In the genomic region with DNA sequence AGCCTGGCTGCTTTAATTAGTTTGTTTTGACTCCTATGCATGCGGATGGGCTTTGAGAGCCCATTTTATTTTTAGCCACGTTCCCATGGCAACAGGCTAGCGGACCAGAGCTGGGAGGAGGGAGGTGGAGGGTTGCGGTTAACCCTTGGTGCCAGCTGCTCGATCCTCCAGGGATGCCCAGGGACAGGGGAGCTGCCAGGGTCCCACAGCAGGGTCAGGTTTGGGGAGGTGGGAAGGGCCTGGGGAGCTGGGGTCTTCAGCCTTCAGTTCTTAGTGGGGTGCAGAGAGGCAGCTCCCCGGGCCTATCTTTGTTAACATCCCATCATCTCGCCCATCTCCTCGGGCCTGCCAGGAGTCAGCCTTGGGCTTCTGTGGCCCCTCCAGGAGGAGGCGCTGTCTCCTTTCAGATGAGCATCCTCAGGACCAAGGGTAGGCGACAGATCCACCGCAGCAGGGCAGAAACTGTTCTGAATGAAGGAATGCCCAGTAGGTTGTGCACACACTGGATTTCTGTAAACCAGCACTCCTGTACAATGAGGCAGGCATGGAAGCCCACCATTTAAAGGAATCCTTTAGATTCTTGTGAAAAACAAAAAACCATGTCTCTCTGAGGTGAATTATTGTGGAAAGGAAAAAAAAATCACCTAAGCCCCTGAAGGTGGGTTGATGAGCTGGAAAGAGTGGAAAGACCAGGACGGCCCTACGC, we compare ENCODE assay signal across 1 cellular context.
A peak's percentile ranks its signal among the peaks of the same experiment; 100 is the strongest.
TF ChIP-seq lines count a peak whose summit lies in the region.

No MANE protein-coding gene starts in this region.

TF ChIP-seq in HepG2, 621 proteins besides CTCF, POLR2A, EP300 and RAD21 (continued from another document):
- TF ChIP-seq, protein P1, sequence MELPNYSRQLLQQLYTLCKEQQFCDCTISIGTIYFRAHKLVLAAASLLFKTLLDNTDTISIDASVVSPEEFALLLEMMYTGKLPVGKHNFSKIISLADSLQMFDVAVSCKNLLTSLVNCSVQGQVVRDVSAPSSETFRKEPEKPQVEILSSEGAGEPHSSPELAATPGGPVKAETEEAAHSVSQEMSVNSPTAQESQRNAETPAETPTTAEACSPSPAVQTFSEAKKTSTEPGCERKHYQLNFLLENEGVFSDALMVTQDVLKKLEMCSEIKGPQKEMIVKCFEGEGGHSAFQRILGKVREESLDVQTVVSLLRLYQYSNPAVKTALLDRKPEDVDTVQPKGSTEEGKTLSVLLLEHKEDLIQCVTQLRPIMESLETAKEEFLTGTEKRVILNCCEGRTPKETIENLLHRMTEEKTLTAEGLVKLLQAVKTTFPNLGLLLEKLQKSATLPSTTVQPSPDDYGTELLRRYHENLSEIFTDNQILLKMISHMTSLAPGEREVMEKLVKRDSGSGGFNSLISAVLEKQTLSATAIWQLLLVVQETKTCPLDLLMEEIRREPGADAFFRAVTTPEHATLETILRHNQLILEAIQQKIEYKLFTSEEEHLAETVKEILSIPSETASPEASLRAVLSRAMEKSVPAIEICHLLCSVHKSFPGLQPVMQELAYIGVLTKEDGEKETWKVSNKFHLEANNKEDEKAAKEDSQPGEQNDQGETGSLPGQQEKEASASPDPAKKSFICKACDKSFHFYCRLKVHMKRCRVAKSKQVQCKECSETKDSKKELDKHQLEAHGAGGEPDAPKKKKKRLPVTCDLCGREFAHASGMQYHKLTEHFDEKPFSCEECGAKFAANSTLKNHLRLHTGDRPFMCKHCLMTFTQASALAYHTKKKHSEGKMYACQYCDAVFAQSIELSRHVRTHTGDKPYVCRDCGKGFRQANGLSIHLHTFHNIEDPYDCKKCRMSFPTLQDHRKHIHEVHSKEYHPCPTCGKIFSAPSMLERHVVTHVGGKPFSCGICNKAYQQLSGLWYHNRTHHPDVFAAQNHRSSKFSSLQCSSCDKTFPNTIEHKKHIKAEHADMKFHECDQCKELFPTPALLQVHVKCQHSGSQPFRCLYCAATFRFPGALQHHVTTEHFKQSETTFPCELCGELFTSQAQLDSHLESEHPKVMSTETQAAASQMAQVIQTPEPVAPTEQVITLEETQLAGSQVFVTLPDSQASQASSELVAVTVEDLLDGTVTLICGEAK (IDR thresholded peaks at IDR 0.05): no peak
- TF ChIP-seq, protein P1 (CRISPR knock-in tag; IDR thresholded peaks at IDR 0.05): no peak
- TF ChIP-seq, protein P2, sequence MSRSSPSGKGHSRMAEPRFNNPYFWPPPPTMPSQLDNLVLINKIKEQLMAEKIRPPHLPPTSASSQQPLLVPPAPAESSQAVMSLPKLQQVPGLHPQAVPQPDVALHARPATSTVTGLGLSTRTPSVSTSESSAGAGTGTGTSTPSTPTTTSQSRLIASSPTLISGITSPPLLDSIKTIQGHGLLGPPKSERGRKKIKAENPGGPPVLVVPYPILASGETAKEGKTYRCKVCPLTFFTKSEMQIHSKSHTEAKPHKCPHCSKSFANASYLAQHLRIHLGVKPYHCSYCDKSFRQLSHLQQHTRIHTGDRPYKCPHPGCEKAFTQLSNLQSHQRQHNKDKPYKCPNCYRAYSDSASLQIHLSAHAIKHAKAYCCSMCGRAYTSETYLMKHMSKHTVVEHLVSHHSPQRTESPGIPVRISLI (CRISPR knock-in tag; IDR thresholded peaks at IDR 0.05; ENCODE audit: borderline replicate concordance): no peak
- TF ChIP-seq PAWR (CRISPR knock-in tag; IDR thresholded peaks at IDR 0.05; ENCODE audit: borderline replicate concordance): no peak
- TF ChIP-seq ZNF225 (CRISPR knock-in tag; IDR thresholded peaks at IDR 0.05): no peak
- no peak for TF ChIP-seq ZNF101 (CRISPR knock-in tag; IDR thresholded peaks at IDR 0.05; ENCODE audit: borderline replicate concordance, low read depth)
- no peak for TF ChIP-seq KLF13 (CRISPR knock-in tag; IDR thresholded peaks at IDR 0.05)
- no peak for TF ChIP-seq GPN1 (CRISPR knock-in tag; IDR thresholded peaks at IDR 0.05; ENCODE audit: borderline replicate concordance)
- TF ChIP-seq FOXJ3 (CRISPR knock-in tag; IDR thresholded peaks at IDR 0.05; ENCODE audit: borderline replicate concordance): no peak
- TF ChIP-seq, protein P3, sequence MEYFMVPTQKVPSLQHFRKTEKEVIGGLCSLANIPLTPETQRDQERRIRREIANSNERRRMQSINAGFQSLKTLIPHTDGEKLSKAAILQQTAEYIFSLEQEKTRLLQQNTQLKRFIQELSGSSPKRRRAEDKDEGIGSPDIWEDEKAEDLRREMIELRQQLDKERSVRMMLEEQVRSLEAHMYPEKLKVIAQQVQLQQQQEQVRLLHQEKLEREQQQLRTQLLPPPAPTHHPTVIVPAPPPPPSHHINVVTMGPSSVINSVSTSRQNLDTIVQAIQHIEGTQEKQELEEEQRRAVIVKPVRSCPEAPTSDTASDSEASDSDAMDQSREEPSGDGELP (IDR thresholded peaks at IDR 0.05; ENCODE audit: borderline replicate concordance, low read depth): no peak
- TF ChIP-seq, protein P4, sequence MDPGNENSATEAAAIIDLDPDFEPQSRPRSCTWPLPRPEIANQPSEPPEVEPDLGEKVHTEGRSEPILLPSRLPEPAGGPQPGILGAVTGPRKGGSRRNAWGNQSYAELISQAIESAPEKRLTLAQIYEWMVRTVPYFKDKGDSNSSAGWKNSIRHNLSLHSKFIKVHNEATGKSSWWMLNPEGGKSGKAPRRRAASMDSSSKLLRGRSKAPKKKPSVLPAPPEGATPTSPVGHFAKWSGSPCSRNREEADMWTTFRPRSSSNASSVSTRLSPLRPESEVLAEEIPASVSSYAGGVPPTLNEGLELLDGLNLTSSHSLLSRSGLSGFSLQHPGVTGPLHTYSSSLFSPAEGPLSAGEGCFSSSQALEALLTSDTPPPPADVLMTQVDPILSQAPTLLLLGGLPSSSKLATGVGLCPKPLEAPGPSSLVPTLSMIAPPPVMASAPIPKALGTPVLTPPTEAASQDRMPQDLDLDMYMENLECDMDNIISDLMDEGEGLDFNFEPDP (CRISPR knock-in tag; conservative IDR thresholded peaks at IDR 0.05): no peak
- TF ChIP-seq, protein P5, sequence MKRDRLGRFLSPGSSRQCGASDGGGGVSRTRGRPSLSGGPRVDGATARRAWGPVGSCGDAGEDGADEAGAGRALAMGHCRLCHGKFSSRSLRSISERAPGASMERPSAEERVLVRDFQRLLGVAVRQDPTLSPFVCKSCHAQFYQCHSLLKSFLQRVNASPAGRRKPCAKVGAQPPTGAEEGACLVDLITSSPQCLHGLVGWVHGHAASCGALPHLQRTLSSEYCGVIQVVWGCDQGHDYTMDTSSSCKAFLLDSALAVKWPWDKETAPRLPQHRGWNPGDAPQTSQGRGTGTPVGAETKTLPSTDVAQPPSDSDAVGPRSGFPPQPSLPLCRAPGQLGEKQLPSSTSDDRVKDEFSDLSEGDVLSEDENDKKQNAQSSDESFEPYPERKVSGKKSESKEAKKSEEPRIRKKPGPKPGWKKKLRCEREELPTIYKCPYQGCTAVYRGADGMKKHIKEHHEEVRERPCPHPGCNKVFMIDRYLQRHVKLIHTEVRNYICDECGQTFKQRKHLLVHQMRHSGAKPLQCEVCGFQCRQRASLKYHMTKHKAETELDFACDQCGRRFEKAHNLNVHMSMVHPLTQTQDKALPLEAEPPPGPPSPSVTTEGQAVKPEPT (CRISPR knock-in tag; IDR thresholded peaks at IDR 0.05; ENCODE audit: low read depth): no peak
- no peak for TF ChIP-seq SRY (CRISPR knock-in tag; IDR thresholded peaks at IDR 0.05)
- TF ChIP-seq, protein P6, sequence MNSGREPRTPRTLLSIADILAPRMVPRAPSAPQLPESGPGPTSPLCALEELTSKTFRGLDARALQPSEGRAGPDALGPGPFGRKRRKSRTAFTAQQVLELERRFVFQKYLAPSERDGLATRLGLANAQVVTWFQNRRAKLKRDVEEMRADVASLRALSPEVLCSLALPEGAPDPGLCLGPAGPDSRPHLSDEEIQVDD (CRISPR knock-in tag; IDR thresholded peaks at IDR 0.05; ENCODE audit: borderline replicate concordance): no peak
- TF ChIP-seq, protein P7, sequence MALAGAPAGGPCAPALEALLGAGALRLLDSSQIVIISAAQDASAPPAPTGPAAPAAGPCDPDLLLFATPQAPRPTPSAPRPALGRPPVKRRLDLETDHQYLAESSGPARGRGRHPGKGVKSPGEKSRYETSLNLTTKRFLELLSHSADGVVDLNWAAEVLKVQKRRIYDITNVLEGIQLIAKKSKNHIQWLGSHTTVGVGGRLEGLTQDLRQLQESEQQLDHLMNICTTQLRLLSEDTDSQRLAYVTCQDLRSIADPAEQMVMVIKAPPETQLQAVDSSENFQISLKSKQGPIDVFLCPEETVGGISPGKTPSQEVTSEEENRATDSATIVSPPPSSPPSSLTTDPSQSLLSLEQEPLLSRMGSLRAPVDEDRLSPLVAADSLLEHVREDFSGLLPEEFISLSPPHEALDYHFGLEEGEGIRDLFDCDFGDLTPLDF (CRISPR knock-in tag; IDR thresholded peaks at IDR 0.05): no peak
- TF ChIP-seq ZFP36 (IDR thresholded peaks at IDR 0.05; ENCODE audit: borderline replicate concordance, low read depth, low read length, partially characterized antibody): peak; percentile 34
- no peak for TF ChIP-seq ZNF776 (CRISPR knock-in tag; IDR thresholded peaks at IDR 0.05)
- peak; percentile 35; the same call in 1 of the 2 replicates for TF ChIP-seq ZNF652 (CRISPR knock-in tag; IDR thresholded peaks at IDR 0.05; ENCODE audit: borderline replicate concordance, low read depth)
- no peak for TF ChIP-seq HMGA1 (CRISPR knock-in tag; conservative IDR thresholded peaks at IDR 0.05)
- no peak for TF ChIP-seq ZNF7 (CRISPR knock-in tag; IDR thresholded peaks at IDR 0.05)
- no peak for TF ChIP-seq ZNF552 (CRISPR knock-in tag; IDR thresholded peaks at IDR 0.05; ENCODE audit: borderline replicate concordance)
- no peak for TF ChIP-seq NONO (IDR thresholded peaks at IDR 0.05)
- no peak for TF ChIP-seq NONO (CRISPR knock-in tag; conservative IDR thresholded peaks at IDR 0.05)
- no peak for TF ChIP-seq SNRNP70 (IDR thresholded peaks at IDR 0.05; ENCODE audit: low read depth, low read length)
- no peak for TF ChIP-seq ZSCAN30 (CRISPR knock-in tag; IDR thresholded peaks at IDR 0.05)
- TF ChIP-seq DNMT1 (CRISPR knock-in tag; IDR thresholded peaks at IDR 0.05): no peak
- TF ChIP-seq, protein P8, sequence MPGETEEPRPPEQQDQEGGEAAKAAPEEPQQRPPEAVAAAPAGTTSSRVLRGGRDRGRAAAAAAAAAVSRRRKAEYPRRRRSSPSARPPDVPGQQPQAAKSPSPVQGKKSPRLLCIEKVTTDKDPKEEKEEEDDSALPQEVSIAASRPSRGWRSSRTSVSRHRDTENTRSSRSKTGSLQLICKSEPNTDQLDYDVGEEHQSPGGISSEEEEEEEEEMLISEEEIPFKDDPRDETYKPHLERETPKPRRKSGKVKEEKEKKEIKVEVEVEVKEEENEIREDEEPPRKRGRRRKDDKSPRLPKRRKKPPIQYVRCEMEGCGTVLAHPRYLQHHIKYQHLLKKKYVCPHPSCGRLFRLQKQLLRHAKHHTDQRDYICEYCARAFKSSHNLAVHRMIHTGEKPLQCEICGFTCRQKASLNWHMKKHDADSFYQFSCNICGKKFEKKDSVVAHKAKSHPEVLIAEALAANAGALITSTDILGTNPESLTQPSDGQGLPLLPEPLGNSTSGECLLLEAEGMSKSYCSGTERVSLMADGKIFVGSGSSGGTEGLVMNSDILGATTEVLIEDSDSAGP (CRISPR knock-in tag; IDR thresholded peaks at IDR 0.05; ENCODE audit: borderline replicate concordance): no peak
- TF ChIP-seq, protein P9, sequence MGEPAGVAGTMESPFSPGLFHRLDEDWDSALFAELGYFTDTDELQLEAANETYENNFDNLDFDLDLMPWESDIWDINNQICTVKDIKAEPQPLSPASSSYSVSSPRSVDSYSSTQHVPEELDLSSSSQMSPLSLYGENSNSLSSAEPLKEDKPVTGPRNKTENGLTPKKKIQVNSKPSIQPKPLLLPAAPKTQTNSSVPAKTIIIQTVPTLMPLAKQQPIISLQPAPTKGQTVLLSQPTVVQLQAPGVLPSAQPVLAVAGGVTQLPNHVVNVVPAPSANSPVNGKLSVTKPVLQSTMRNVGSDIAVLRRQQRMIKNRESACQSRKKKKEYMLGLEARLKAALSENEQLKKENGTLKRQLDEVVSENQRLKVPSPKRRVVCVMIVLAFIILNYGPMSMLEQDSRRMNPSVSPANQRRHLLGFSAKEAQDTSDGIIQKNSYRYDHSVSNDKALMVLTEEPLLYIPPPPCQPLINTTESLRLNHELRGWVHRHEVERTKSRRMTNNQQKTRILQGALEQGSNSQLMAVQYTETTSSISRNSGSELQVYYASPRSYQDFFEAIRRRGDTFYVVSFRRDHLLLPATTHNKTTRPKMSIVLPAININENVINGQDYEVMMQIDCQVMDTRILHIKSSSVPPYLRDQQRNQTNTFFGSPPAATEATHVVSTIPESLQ (CRISPR knock-in tag; conservative IDR thresholded peaks at IDR 0.05): no peak
- TF ChIP-seq MYC (CRISPR knock-in tag; IDR thresholded peaks at IDR 0.05; ENCODE audit: borderline replicate concordance): no peak
